23 cellular contexts compared by ENCODE assay signal in genomic region chr3:183269345-183269744, GRCh38. TPM values are rescaled to one million over a fixed set of nuclear protein-coding genes. Genes with fewer than 3 reads are reported as not detected.
"Had no signal": no experiment of that assay in that cellular context is flagged by ENCODE, and none has a peak within 500 bp of the region (broad histone marks: within the 10 kb centered on the region; RNA-seq: fewer than 3 reads in every experiment).

No MANE protein-coding gene starts in this region.

- H3K36me3 ChIP-seq: right lobe of liver, thyroid gland, transverse colon, vagina had no signal

- H3K27ac ChIP-seq: left ventricle myocardium inferior, parathyroid adenoma, right atrium auricular region, right lobe of liver, testis, thyroid gland, upper lobe of left lung, vagina had no signal

- H3K27ac Mint-ChIP-seq: immature natural killer cell; mesothelial cell of epicardium; naive thymus-derived CD4-positive, alpha-beta T cell; natural killer cell treated with Interleukin-12 subunit alpha and Interleukin-12 subunit beta and Interleukin-15 and Interleukin-18, amount 100 ng/mL, for 72 hours; stimulated activated naive B cell treated with anti-CD40 and anti-IgM and Interleukin-4, amounts not matched to agents 10 μg/mL and 1 μg/mL and 100 μg/mL, for 72 hours had no signal

- H3K27me3 Mint-ChIP-seq: natural killer cell treated with Interleukin-12 subunit alpha and Interleukin-12 subunit beta and Interleukin-15 and Interleukin-18, amount 100 ng/mL, for 72 hours had no signal

- DNase-seq: hypothalamus; immature natural killer cell; left ventricle myocardium inferior; mesendoderm; naive thymus-derived CD4-positive, alpha-beta T cell; nucleus accumbens; right lobe of liver; stimulated activated CD4-positive, alpha-beta T cell treated with anti-CD3 and anti-CD28 coated beads, Interleukin-1b, Interleukin-23, amount 100 ng/mL, for 48 hours; stimulated activated CD4-positive, alpha-beta T cell treated with anti-CD3 and anti-CD28 coated beads, Interleukin-4, amount 100 ng/mL, for 1 hour; stimulated activated naive B cell treated with anti-CD40 and anti-IgM and Interleukin-4, amounts not matched to agents 10 μg/mL and 1 μg/mL and 100 μg/mL, for 72 hours; stimulated activated naive CD8-positive, alpha-beta T cell treated with anti-CD3 and anti-CD28 coated beads, Interleukin-15, Interleukin-2, amounts not matched to agents 100 U/mL and 50 U/mL, for 24 hours; stomach; testis; thyroid gland; transverse colon; upper lobe of left lung had no signal

- H3K36me3 Mint-ChIP-seq: immature natural killer cell; naive thymus-derived CD4-positive, alpha-beta T cell; natural killer cell treated with Interleukin-12 subunit alpha and Interleukin-12 subunit beta and Interleukin-15 and Interleukin-18, amount 100 ng/mL, for 72 hours had no signal

- H3K9me3 Mint-ChIP-seq: immature natural killer cell; mesothelial cell of epicardium; naive thymus-derived CD4-positive, alpha-beta T cell; natural killer cell treated with Interleukin-12 subunit alpha and Interleukin-12 subunit beta and Interleukin-15 and Interleukin-18, amount 100 ng/mL, for 72 hours; stimulated activated naive B cell treated with anti-CD40 and anti-IgM and Interleukin-4, amounts not matched to agents 10 μg/mL and 1 μg/mL and 100 μg/mL, for 72 hours had no signal

- H3K4me2 ChIP-seq: smooth muscle cell had no signal

- ATAC-seq: naive thymus-derived CD4-positive, alpha-beta T cell; natural killer cell treated with Interleukin-12 subunit alpha and Interleukin-12 subunit beta and Interleukin-15 and Interleukin-18, amount 100 ng/mL, for 72 hours; right lobe of liver; stimulated activated naive B cell treated with anti-CD40 and anti-IgM and Interleukin-4, amounts not matched to agents 10 μg/mL and 1 μg/mL and 100 μg/mL, for 72 hours; stimulated activated naive CD8-positive, alpha-beta T cell treated with anti-CD3 and anti-CD28 coated beads, Interleukin-15, Interleukin-2, amounts not matched to agents 100 U/mL and 50 U/mL, for 24 hours had no signal

- H3K4me3 ChIP-seq: left ventricle myocardium inferior, lung, right atrium auricular region, right lobe of liver, smooth muscle cell, stomach, testis, thyroid gland, transverse colon, upper lobe of left lung, vagina had no signal

- H3K4me1 Mint-ChIP-seq: immature natural killer cell had no signal

- H3K27me3 ChIP-seq: right atrium auricular region, right lobe of liver, stomach, testis, thyroid gland, transverse colon, upper lobe of left lung, vagina had no signal

- H3K9me3 ChIP-seq: left ventricle myocardium inferior, right atrium auricular region, right lobe of liver, stomach, testis, thyroid gland, transverse colon, upper lobe of left lung, vagina had no signal

- H3K4me3 Mint-ChIP-seq: immature natural killer cell; mesothelial cell of epicardium; naive thymus-derived CD4-positive, alpha-beta T cell; natural killer cell treated with Interleukin-12 subunit alpha and Interleukin-12 subunit beta and Interleukin-15 and Interleukin-18, amount 100 ng/mL, for 72 hours; stimulated activated naive B cell treated with anti-CD40 and anti-IgM and Interleukin-4, amounts not matched to agents 10 μg/mL and 1 μg/mL and 100 μg/mL, for 72 hours had no signal

- H2AFZ ChIP-seq: parathyroid adenoma had no signal

- H3K9ac ChIP-seq: parathyroid adenoma had no signal

RNA-seq across cellular contexts. Expression of gene B3GNT5, which starts 16.3 kb away (rescaled TPM):
- polyA plus RNA-seq: naive thymus-derived CD4-positive, alpha-beta T cell had no signal
